Comparison of ENCODE assay signal across 19 cellular contexts in genomic region chr14:33573296-33573695, GRCh38.
A peak's percentile ranks its signal among the peaks of the same experiment; 100 is the strongest.
DNase-seq lines count a peak whose midpoint lies in the region; ATAC-seq and TF ChIP-seq lines count a peak whose summit lies in the region.
"Had no signal": no experiment of that assay in that cellular context is flagged by ENCODE, and none has a peak within 500 bp of the region (broad histone marks: within the 10 kb centered on the region; RNA-seq: fewer than 3 reads in every experiment).

No MANE protein-coding gene starts in this region.

- H3K4me3 ChIP-seq in Karpas-422 (ENCODE audit: low read length) = no peak overlapping the region
- no peak overlapping the region for H3K4me3 ChIP-seq in astrocyte of the spinal cord (ENCODE audit: low read depth, low read length)
- H3K4me3 ChIP-seq in endodermal cell (ENCODE audit: low read length) = no peak overlapping the region
- H3K4me3 ChIP-seq: BLaER1 treated with 17β-estradiol and CSF1 and Interleukin-3, amounts not matched to agents 10 nM and 100 nM; GM12878; K562 had no signal

- H4K20me1 ChIP-seq in Karpas-422 (ENCODE audit: insufficient read depth, low read depth, low read length) = no peaks in the 10 kb centered on the region
- H4K20me1 ChIP-seq in H9 (ENCODE audit: control insufficient read depth, insufficient read depth, insufficient read length) = no peaks in the 10 kb centered on the region
- H4K20me1 ChIP-seq: BLaER1 treated with 17β-estradiol and CSF1 and Interleukin-3, amounts not matched to agents 10 nM and 100 nM had no signal

- H3K27ac Mint-ChIP-seq in endodermal cell = no peak overlapping the region
- H3K27ac Mint-ChIP-seq in H9 = no peak overlapping the region
- H3K27ac Mint-ChIP-seq: B cell; CD8-positive, alpha-beta memory T cell had no signal

- WGBS in endodermal cell (ENCODE audit: insufficient coverage in 1 of 2, insufficient read length in 1 of 2), 2 experiments = 91 to 92% methylated on average over 2 to 3 of the region's 3 CpGs
- WGBS in H9 (ENCODE audit: extremely low coverage, insufficient read length, low lambda C conversion rate) = no CpG with 5 or more reads among the region's 3 CpGs

- no peaks in the 10 kb centered on the region for H3K9me2 ChIP-seq in Karpas-422 (replicated peaks; ENCODE audit: insufficient read depth, low read length)

- no peak overlapping the region for H3K27ac ChIP-seq in Karpas-422 (ENCODE audit: low read length)
- H3K27ac ChIP-seq in endodermal cell (ENCODE audit: low read depth, low read length) = no peak overlapping the region
- no peak overlapping the region for H3K27ac ChIP-seq in H9 (ENCODE audit: insufficient read length, low read depth, low read length)
- H3K27ac ChIP-seq: BLaER1 treated with 17β-estradiol and CSF1 and Interleukin-3, amounts not matched to agents 10 nM and 100 nM had no signal

- peak; percentile 43 for DNase-seq in EL
- DNase-seq in Karpas-422 = no peak
- peak; percentile 22 for DNase-seq in astrocyte of the spinal cord (ENCODE audit: low read depth, low spot score)
- DNase-seq in kidney tubule cell (ENCODE audit: low spot score) = peak; percentile 9
- no peak for DNase-seq in endodermal cell
- no peak for DNase-seq in H9
- DNase-seq in DMS53 treated with DMSO at 0.1 percent for 48 hours (lab: John Stamatoyannopoulos, UW; ENCODE audit: unreplicated experiment) = no peak
- DNase-seq: CD8-positive, alpha-beta memory T cell; COR-L47; DMS 273 treated with DMSO at 0.1 percent for 48 hours; DMS53; GOT3; H7; IMR-90 had no signal

- H2BK5ac ChIP-seq in H9 (ENCODE audit: insufficient read length, low read length) = no peak overlapping the region

- no peaks in the 10 kb centered on the region for H3K79me2 ChIP-seq in Karpas-422 (ENCODE audit: low read length)
- H3K79me2 ChIP-seq in H9 (ENCODE audit: insufficient read depth, low read length) = no peaks in the 10 kb centered on the region

- H3K9ac ChIP-seq in Karpas-422 (ENCODE audit: low read length) (no peak overlapping the region), endodermal cell (ENCODE audit: extremely low read depth, low read length, poor library complexity, severe bottlenecking) (no peak overlapping the region), H9 (ENCODE audit: extremely low read depth, insufficient read length, low read length) (no peak overlapping the region)
- H3K9ac ChIP-seq: BLaER1 treated with 17β-estradiol and CSF1 and Interleukin-3, amounts not matched to agents 10 nM and 100 nM had no signal

- H2BK20ac ChIP-seq in H9 (ENCODE audit: low read depth, low read length, poor library complexity, severe bottlenecking) = no peak overlapping the region

- H4K91ac ChIP-seq in H9 (ENCODE audit: insufficient read length, low read depth, low read length) = no peak overlapping the region

- H3K56ac ChIP-seq in H9 (ENCODE audit: insufficient read length, low read depth, low read length) = no peak overlapping the region

- H3K4me1 ChIP-seq in Karpas-422 (ENCODE audit: low read length) (peaks cover 41% of the 10 kb centered on the region), endodermal cell (ENCODE audit: control insufficient read depth, insufficient read depth, low read length) (no peaks in the 10 kb centered on the region), H9 (ENCODE audit: insufficient read depth, low read length) (no peaks in the 10 kb centered on the region; the same call in 1 of the 2 replicates)
- H3K4me1 ChIP-seq: BLaER1 treated with 17β-estradiol and CSF1 and Interleukin-3, amounts not matched to agents 10 nM and 100 nM had no signal

- no peak overlapping the region for H2BK12ac ChIP-seq in H9 (ENCODE audit: insufficient read length, low read depth, low read length)

- H3K18ac ChIP-seq in H9 (ENCODE audit: insufficient read length, low read depth, low read length) = no peak overlapping the region

- H3K9me3 Mint-ChIP-seq in endodermal cell (no peaks in the 10 kb centered on the region), H9 (no peaks in the 10 kb centered on the region)

- H2BK15ac ChIP-seq in H9 (ENCODE audit: low read depth, low read length) = no peak overlapping the region

- H3K4me1 Mint-ChIP-seq in endodermal cell (peaks cover 15% of the 10 kb centered on the region), H9 (peaks cover 8 to 10% of the 10 kb centered on the region in 2 experiments)
- H3K4me1 Mint-ChIP-seq: B cell; CD8-positive, alpha-beta memory T cell had no signal

- H2AFZ ChIP-seq in Karpas-422 (ENCODE audit: low read length) (0 out of 2 replicates have a peak overlapping the region, but pooled peaks have one; percentile 6), H9 (ENCODE audit: low read length) (no peak overlapping the region)

- H3K36me3 ChIP-seq in Karpas-422 (ENCODE audit: insufficient read depth, low read length) (no peaks in the 10 kb centered on the region), endodermal cell (ENCODE audit: control insufficient read depth, insufficient read depth, low read length) (no peaks in the 10 kb centered on the region)
- H3K36me3 ChIP-seq: BLaER1 treated with 17β-estradiol and CSF1 and Interleukin-3, amounts not matched to agents 10 nM and 100 nM had no signal

- in situ Hi-C loops in astrocyte of the spinal cord (cut with HindIII; ENCODE audit: low sequenced_read_pairs) = no loop called here

- H3K23me2 ChIP-seq in H9 (ENCODE audit: insufficient read length, low read depth, low read length, poor library complexity, severe bottlenecking) = no peaks in the 10 kb centered on the region

- no peak overlapping the region for H3K4me2 ChIP-seq in Karpas-422 (ENCODE audit: low read depth, low read length, poor library complexity, severe bottlenecking)
- no peak overlapping the region for H3K4me2 ChIP-seq in H9 (ENCODE audit: insufficient read depth, insufficient read length, low read length)
- H3K4me2 ChIP-seq: BLaER1 treated with 17β-estradiol and CSF1 and Interleukin-3, amounts not matched to agents 10 nM and 100 nM had no signal

- TF ChIP-seq CTCF in astrocyte of the spinal cord (IDR thresholded peaks at IDR 0.05; ENCODE audit: low read depth, low read length) (no peak), endodermal cell (conservative IDR thresholded peaks at IDR 0.05) (no peak), H9 (conservative IDR thresholded peaks at IDR 0.05) (no peak)

- H3K27me3 ChIP-seq in Karpas-422 (ENCODE audit: low read length) (no peaks in the 10 kb centered on the region), endodermal cell (ENCODE audit: control insufficient read depth, insufficient read depth, low read length, poor library complexity, severe bottlenecking) (no peaks in the 10 kb centered on the region), H9 (ENCODE audit: insufficient read depth, low read length) (no peaks in the 10 kb centered on the region)
- H3K27me3 ChIP-seq: BLaER1 treated with 17β-estradiol and CSF1 and Interleukin-3, amounts not matched to agents 10 nM and 100 nM had no signal

- H3K23ac ChIP-seq in H9 (ENCODE audit: insufficient read length, low read depth, low read length) = no peak overlapping the region

- H3K36me3 Mint-ChIP-seq in endodermal cell (ENCODE audit: low read depth) = no peaks in the 10 kb centered on the region
- no peaks in the 10 kb centered on the region for H3K36me3 Mint-ChIP-seq in H9 (ENCODE audit: insufficient read depth in 1 of 3, low read depth in 3 of 3)
- H3K36me3 Mint-ChIP-seq: CD8-positive, alpha-beta memory T cell had no signal

- no peak overlapping the region for H3K4me3 Mint-ChIP-seq in endodermal cell
- no peak overlapping the region for H3K4me3 Mint-ChIP-seq in H9
- H3K4me3 Mint-ChIP-seq: B cell; CD8-positive, alpha-beta memory T cell had no signal

- no peak overlapping the region for H3K4ac ChIP-seq in H9 (ENCODE audit: low read depth, low read length)

- H2AK5ac ChIP-seq in H9 (ENCODE audit: insufficient read length, low read length) = no peak overlapping the region

- H3K9me3 ChIP-seq in Karpas-422 (ENCODE audit: low read length) = no peaks in the 10 kb centered on the region
- no peaks in the 10 kb centered on the region for H3K9me3 ChIP-seq in endodermal cell (ENCODE audit: control insufficient read depth, low read length)
- no peaks in the 10 kb centered on the region for H3K9me3 ChIP-seq in H9 (ENCODE audit: control insufficient read depth, low read depth, low read length)
- H3K9me3 ChIP-seq: BLaER1 treated with 17β-estradiol and CSF1 and Interleukin-3, amounts not matched to agents 10 nM and 100 nM had no signal

- H3T11ph ChIP-seq in H9 (ENCODE audit: low read length) = no peak overlapping the region

- no peak for ATAC-seq in HG03571 (IDR thresholded peaks at IDR 0.05; ENCODE audit: unreplicated experiment)
- ATAC-seq: K562 had no signal

- no peak overlapping the region for H3K14ac ChIP-seq in H9 (ENCODE audit: insufficient read depth, low read length)

- no peak overlapping the region for H4K8ac ChIP-seq in H9 (replicated peaks; ENCODE audit: insufficient read length, low read depth, low read length)

- H3K27me3 Mint-ChIP-seq in endodermal cell (ENCODE audit: insufficient read depth) = no peaks in the 10 kb centered on the region
- no peaks in the 10 kb centered on the region for H3K27me3 Mint-ChIP-seq in H9 (ENCODE audit: low read depth)
- H3K27me3 Mint-ChIP-seq: B cell; CD8-positive, alpha-beta memory T cell had no signal

- H2BK120ac ChIP-seq in H9 (ENCODE audit: low read depth, low read length, poor library complexity, severe bottlenecking) = no peak overlapping the region

- H3K79me1 ChIP-seq in H9 (ENCODE audit: insufficient read depth, low read depth, low read length, poor library complexity, severe bottlenecking) = no peaks in the 10 kb centered on the region

- H4K5ac ChIP-seq in H9 (ENCODE audit: insufficient read length, low read depth, low read length) = no peak overlapping the region

Comparison
In these comparisons a context has a peak if more than half of its experiments do, and no peak if none do; other contexts are left out.
1. DNase-seq: peak in EL (single experiment), astrocyte of the spinal cord (single experiment) and kidney tubule cell (single experiment); none in Karpas-422 (single experiment), endodermal cell (single experiment), H9 (single experiment) and DMS53 treated with DMSO at 0.1 percent for 48 hours (single experiment).